ENCODE assay signal across 18 cellular contexts in the genomic region with DNA sequence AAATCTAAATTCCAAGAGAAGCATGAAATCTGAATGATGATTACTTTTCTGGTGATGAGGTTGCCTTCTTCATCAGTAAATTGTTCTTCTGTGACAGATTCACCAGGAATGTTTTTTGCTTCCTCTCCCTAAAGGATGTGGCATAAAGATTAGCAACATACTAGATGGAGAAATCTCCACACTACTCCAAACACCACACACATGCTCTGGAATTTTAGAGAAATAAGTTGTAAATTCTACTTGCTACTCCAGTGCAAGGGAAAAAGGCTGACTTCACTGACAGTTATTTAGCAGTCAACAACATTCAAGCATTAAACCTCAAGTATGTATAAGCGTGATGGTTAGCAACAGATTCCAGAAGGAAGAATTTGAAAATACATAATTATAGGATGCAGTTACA.
A peak's percentile ranks its signal among the peaks of the same experiment; 100 is the strongest.
DNase-seq lines count a peak whose midpoint lies in the region; ATAC-seq and TF ChIP-seq lines count a peak whose summit lies in the region.
"Had no signal": no experiment of that assay in that cellular context is flagged by ENCODE, and none has a peak within 500 bp of the region (broad histone marks: within the 10 kb centered on the region; RNA-seq: fewer than 3 reads in every experiment).

No MANE protein-coding gene starts in this region.

- no peak overlapping the region for H3K4me3 ChIP-seq in cardiac fibroblast (replicated peaks in 1 of 2; ENCODE audit: low read depth in 2 of 2, low read length in 2 of 2)
- H3K4me3 ChIP-seq: left lung, Peyer's patch had no signal

- peak; percentile 51 for DNase-seq in AG08395 (ENCODE audit: low spot score)
- DNase-seq in HS-27A (ENCODE audit: low read depth): peak; percentile 9
- DNase-seq in cardiac fibroblast (ENCODE audit: low read depth in 2 of 2): peak; percentile 62 to 65
- peak; percentile 9 for DNase-seq in kidney tubule cell (ENCODE audit: low spot score)
- DNase-seq in NCI-H1417 treated with DMSO at 0.1 percent for 48 hours (lab: John Stamatoyannopoulos, UW): no peak
- DNase-seq: activated CD8-positive, alpha-beta memory T cell treated with anti-CD3 and anti-CD28 coated beads, Interleukin-2, amount 10 ng/mL, durations not matched to agents 7 days and 5 days; activated naive CD8-positive, alpha-beta T cell treated with anti-CD3 and anti-CD28 coated beads, Interleukin-2, amount 50 U/mL, for 24 hours; CD8-positive, alpha-beta T cell; Karpas-422; left lung; NCI-H2171 treated with DMSO at 0.1 percent for 48 hours; NCI-H82; Peyer's patch; stimulated activated CD4-positive, alpha-beta T cell treated with anti-CD3 and anti-CD28 coated beads, Interleukin-12 subunit alpha, Interleukin-12 subunit beta, amount 100 ng/mL, for 4 hours had no signal

- TF ChIP-seq CTCF in cardiac fibroblast (IDR thresholded peaks at IDR 0.05; ENCODE audit: low read depth, low read length): no peak

- ATAC-seq in GM18870 (IDR thresholded peaks at IDR 0.05; ENCODE audit: unreplicated experiment) (no peak), GM21576 (IDR thresholded peaks at IDR 0.05; ENCODE audit: unreplicated experiment) (no peak), GM21737 (IDR thresholded peaks at IDR 0.05; ENCODE audit: unreplicated experiment) (no peak)
- ATAC-seq: activated CD8-positive, alpha-beta memory T cell treated with anti-CD3 and anti-CD28 coated beads, Interleukin-2, amount 10 ng/mL, durations not matched to agents 7 days and 5 days; activated naive CD8-positive, alpha-beta T cell treated with anti-CD3 and anti-CD28 coated beads, Interleukin-2, amount 50 U/mL, for 24 hours; CD8-positive, alpha-beta T cell; SK-N-SH treated with all-trans-retinoic acid at 6 μM for 48 hours had no signal
